In genomic region chr6:29696147-29697129, GRCh38 we compare ENCODE assay signal across 2 cellular contexts.
TF ChIP-seq lines count a peak whose summit lies in the region.

No MANE protein-coding gene starts in this region.

TF ChIP-seq in A549, 52 proteins besides CTCF, POLR2A, EP300 and RAD21 (continued from another document):
- TF ChIP-seq, protein P1, sequence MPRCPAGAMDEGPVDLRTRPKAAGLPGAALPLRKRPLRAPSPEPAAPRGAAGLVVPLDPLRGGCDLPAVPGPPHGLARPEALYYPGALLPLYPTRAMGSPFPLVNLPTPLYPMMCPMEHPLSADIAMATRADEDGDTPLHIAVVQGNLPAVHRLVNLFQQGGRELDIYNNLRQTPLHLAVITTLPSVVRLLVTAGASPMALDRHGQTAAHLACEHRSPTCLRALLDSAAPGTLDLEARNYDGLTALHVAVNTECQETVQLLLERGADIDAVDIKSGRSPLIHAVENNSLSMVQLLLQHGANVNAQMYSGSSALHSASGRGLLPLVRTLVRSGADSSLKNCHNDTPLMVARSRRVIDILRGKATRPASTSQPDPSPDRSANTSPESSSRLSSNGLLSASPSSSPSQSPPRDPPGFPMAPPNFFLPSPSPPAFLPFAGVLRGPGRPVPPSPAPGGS (IDR thresholded peaks at IDR 0.05), result no peak
- no peak for TF ChIP-seq SREBF2 (IDR thresholded peaks at IDR 0.05)
TF ChIP-seq in A549: peak in this region for 0.

TF ChIP-seq in SK-N-SH treated with all-trans-retinoic acid at 6 μM for 48 hours, 23 proteins besides CTCF, POLR2A, EP300 and RAD21 (continued from another document):
- TF ChIP-seq, protein P2, sequence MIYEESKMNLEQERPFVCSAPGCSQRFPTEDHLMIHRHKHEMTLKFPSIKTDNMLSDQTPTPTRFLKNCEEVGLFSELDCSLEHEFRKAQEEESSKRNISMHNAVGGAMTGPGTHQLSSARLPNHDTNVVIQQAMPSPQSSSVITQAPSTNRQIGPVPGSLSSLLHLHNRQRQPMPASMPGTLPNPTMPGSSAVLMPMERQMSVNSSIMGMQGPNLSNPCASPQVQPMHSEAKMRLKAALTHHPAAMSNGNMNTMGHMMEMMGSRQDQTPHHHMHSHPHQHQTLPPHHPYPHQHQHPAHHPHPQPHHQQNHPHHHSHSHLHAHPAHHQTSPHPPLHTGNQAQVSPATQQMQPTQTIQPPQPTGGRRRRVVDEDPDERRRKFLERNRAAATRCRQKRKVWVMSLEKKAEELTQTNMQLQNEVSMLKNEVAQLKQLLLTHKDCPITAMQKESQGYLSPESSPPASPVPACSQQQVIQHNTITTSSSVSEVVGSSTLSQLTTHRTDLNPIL (CRISPR knock-in tag; IDR thresholded peaks at IDR 0.05; ENCODE audit: low read depth), result no peak
- TF ChIP-seq POU6F1 (CRISPR knock-in tag; IDR thresholded peaks at IDR 0.05; ENCODE audit: borderline replicate concordance, low read depth) (no peak), BACH2 (CRISPR knock-in tag; IDR thresholded peaks at IDR 0.05; ENCODE audit: borderline replicate concordance) (no peak), ESRRG (CRISPR knock-in tag; IDR thresholded peaks at IDR 0.05) (no peak), ZNF8 (CRISPR knock-in tag; IDR thresholded peaks at IDR 0.05) (no peak), ZNF565 (CRISPR knock-in tag; conservative IDR thresholded peaks at IDR 0.05; ENCODE audit: low read depth) (no peak), TCF4 (CRISPR knock-in tag; IDR thresholded peaks at IDR 0.05; ENCODE audit: borderline replicate concordance) (no peak), CSDC2 (CRISPR knock-in tag; IDR thresholded peaks at IDR 0.05) (no peak), ISL1 (CRISPR knock-in tag; IDR thresholded peaks at IDR 0.05) (no peak), TSHZ2 (CRISPR knock-in tag; IDR thresholded peaks at IDR 0.05) (no peak), ARNTL (CRISPR knock-in tag; IDR thresholded peaks at IDR 0.05; ENCODE audit: borderline replicate concordance, low read depth) (no peak), OSR1 (CRISPR knock-in tag; IDR thresholded peaks at IDR 0.05) (no peak), ZFP30 (CRISPR knock-in tag; IDR thresholded peaks at IDR 0.05) (no peak), PPARA (CRISPR knock-in tag; IDR thresholded peaks at IDR 0.05; ENCODE audit: borderline replicate concordance) (no peak)
- TF ChIP-seq, protein P3, sequence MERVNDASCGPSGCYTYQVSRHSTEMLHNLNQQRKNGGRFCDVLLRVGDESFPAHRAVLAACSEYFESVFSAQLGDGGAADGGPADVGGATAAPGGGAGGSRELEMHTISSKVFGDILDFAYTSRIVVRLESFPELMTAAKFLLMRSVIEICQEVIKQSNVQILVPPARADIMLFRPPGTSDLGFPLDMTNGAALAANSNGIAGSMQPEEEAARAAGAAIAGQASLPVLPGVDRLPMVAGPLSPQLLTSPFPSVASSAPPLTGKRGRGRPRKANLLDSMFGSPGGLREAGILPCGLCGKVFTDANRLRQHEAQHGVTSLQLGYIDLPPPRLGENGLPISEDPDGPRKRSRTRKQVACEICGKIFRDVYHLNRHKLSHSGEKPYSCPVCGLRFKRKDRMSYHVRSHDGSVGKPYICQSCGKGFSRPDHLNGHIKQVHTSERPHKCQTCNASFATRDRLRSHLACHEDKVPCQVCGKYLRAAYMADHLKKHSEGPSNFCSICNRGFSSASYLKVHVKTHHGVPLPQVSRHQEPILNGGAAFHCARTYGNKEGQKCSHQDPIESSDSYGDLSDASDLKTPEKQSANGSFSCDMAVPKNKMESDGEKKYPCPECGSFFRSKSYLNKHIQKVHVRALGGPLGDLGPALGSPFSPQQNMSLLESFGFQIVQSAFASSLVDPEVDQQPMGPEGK (CRISPR knock-in tag; IDR thresholded peaks at IDR 0.05; ENCODE audit: borderline replicate concordance), result no peak
